35 cellular contexts compared by ENCODE assay signal in the genomic region with DNA sequence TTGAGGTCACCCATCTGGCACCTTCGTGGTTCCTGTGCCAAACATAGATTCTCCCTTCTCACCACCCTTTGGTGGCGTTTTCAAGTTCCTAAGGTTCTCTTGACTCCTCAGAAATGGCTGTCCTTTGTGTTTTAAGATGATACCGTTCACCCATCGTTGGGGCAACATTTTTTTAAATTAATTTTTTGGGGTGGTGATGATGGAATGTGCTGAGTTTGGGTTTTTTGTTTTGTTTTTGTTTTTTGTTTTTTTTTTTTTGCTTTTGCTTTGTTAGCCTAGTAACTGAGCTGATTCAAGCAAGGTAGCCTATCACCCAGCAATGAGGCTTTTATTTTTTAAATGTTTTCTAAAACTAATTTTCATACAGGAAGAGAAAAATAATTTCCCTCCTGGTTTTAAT. TPM values are rescaled to one million over a fixed set of nuclear protein-coding genes. Genes with fewer than 3 reads are reported as not detected.
"Had no signal": no experiment of that assay in that cellular context is flagged by ENCODE, and none has a peak within 500 bp of the region (broad histone marks: within the 10 kb centered on the region; RNA-seq: fewer than 3 reads in every experiment).

No MANE protein-coding gene starts in this region.

- H3K27ac ChIP-seq: adrenal gland, body of pancreas, esophagus squamous epithelium, gastroesophageal sphincter, heart right ventricle, WERI-Rb-1 had no signal

- H3K4me3 ChIP-seq: adrenal gland, body of pancreas, esophagus squamous epithelium, gastroesophageal sphincter, heart right ventricle had no signal

- DNase-seq: activated B cell treated with CpG ODN at 0.5 μM for 24 hours; activated CD4-positive, alpha-beta T cell treated with anti-CD3 and anti-CD28 coated beads for 48 hours; activated CD4-positive, alpha-beta T cell treated with anti-CD3 and anti-CD28 coated beads, Interleukin-2, amount 50 U/mL, for 1 hour; activated CD4-positive, alpha-beta T cell treated with anti-CD3 and anti-CD28 coated beads, Interleukin-2, amount 50 U/mL, for 48 hours; activated CD8-positive, alpha-beta memory T cell treated with anti-CD3 and anti-CD28 coated beads for 24 hours; activated CD8-positive, alpha-beta T cell treated with anti-CD3 and anti-CD28 coated beads for 36 hours; activated effector memory CD4-positive, alpha-beta T cell treated with anti-CD3 and anti-CD28 coated beads, Interleukin-2, amount 50 U/mL, for 16 hours; activated naive CD4-positive, alpha-beta T cell treated with anti-CD3 and anti-CD28 coated beads for 36 hours; activated naive CD8-positive, alpha-beta T cell treated with anti-CD3 and anti-CD28 coated beads for 36 hours; activated naive CD8-positive, alpha-beta T cell treated with anti-CD3 and anti-CD28 coated beads, Interleukin-2, amount 50 U/mL, for 24 hours; activated T-cell treated with anti-CD3 and anti-CD28 coated beads, Interleukin-2, amount 50 U/mL, for 4 hours; adrenal gland; amygdala; aorta; body of pancreas; caudate nucleus; cortex of kidney; dermis blood vessel endothelial cell; effector CD4-positive, alpha-beta T cell; effector memory CD8-positive, alpha-beta T cell; esophagus squamous epithelium; foreskin melanocyte; heart right ventricle; T-helper 17 cell; T1000; WERI-Rb-1 had no signal

- H3K9me3 ChIP-seq: adrenal gland, body of pancreas, esophagus squamous epithelium, gastroesophageal sphincter, heart right ventricle had no signal

- H3K4me1 ChIP-seq: body of pancreas had no signal

- FAIRE-seq: colon had no signal

- ATAC-seq: activated CD4-positive, CD25-positive, alpha-beta regulatory T cell treated with anti-CD3 and anti-CD28 coated beads, Interleukin-2, amount 50 U/mL, for 24 hours; activated CD8-positive, alpha-beta T cell treated with anti-CD3 and anti-CD28 coated beads for 36 hours; activated naive CD8-positive, alpha-beta T cell treated with anti-CD3 and anti-CD28 coated beads, Interleukin-2, amount 50 U/mL, for 24 hours; activated T-cell treated with anti-CD3 and anti-CD28 coated beads, Interleukin-2, amount 50 U/mL, for 4 hours; activated T-helper 17 cell treated with anti-CD3 and anti-CD28 coated beads, Interleukin-2, amount 50 U/mL, for 72 hours; body of pancreas; effector memory CD8-positive, alpha-beta T cell; gastroesophageal sphincter; heart right ventricle; T-helper 17 cell had no signal

- H3K36me3 ChIP-seq: adrenal gland, esophagus squamous epithelium, gastroesophageal sphincter, heart right ventricle, WERI-Rb-1 had no signal

RNA-seq across cellular contexts. Expression of a gene that starts 2.6 kb away (rescaled TPM):
- total RNA-seq: activated B cell treated with CpG ODN at 0.5 μM for 24 hours; activated naive CD4-positive, alpha-beta T cell treated with anti-CD3 and anti-CD28 coated beads for 36 hours; activated T-helper 17 cell treated with anti-CD3 and anti-CD28 coated beads, Interleukin-2, amount 50 U/mL, for 72 hours; aorta; chondrocyte; dermis blood vessel endothelial cell; fibroblast of lung; fibroblast of villous mesenchyme; glomerular endothelial cell; T-helper 17 cell had no signal
- polyA plus RNA-seq: fibroblast of lung, heart right ventricle had no signal

RNA-seq across cellular contexts. Expression of a gene that starts 48.0 kb away (rescaled TPM):
- total RNA-seq: activated B cell treated with CpG ODN at 0.5 μM for 24 hours; activated CD8-positive, alpha-beta T cell treated with anti-CD3 and anti-CD28 coated beads for 36 hours; activated naive CD4-positive, alpha-beta T cell treated with anti-CD3 and anti-CD28 coated beads for 36 hours; activated naive CD8-positive, alpha-beta T cell treated with anti-CD3 and anti-CD28 coated beads for 36 hours; activated T-helper 17 cell treated with anti-CD3 and anti-CD28 coated beads, Interleukin-2, amount 50 U/mL, for 72 hours; aorta; body of pancreas; dermis blood vessel endothelial cell; esophagus squamous epithelium; fibroblast of lung; fibroblast of villous mesenchyme; gastroesophageal sphincter; glomerular endothelial cell; heart right ventricle; T-helper 17 cell had no signal
- polyA plus RNA-seq: aorta, esophagus, fibroblast of lung, heart right ventricle had no signal
